ENCODE assay signal across 35 cellular contexts in the genomic region with DNA sequence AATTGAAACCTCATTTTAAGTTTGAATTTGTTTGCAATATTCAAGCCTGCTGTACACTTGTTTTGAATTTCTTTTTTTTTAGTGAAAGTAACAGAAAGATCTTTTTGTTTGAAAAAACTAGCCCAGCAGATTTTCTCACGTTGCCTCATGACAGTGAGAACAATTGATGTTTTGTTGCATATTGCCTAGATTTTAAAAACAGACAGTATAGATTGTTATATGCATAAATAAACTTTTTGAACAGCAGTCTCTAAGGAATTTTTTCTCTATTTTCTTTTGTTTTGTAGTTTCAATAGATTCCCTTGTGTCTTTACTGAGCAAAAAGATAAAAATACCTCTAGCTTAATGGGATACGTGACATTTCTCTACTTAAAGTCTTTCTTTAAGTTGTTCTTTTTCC. TPM values are rescaled to one million over a fixed set of nuclear protein-coding genes. Genes with fewer than 3 reads are reported as not detected.
"Had no signal": no experiment of that assay in that cellular context is flagged by ENCODE, and none has a peak within 500 bp of the region (broad histone marks: within the 10 kb centered on the region; RNA-seq: fewer than 3 reads in every experiment).

No MANE protein-coding gene starts in this region.

- ATAC-seq: activated CD8-positive, alpha-beta T cell treated with anti-CD3 and anti-CD28 coated beads for 36 hours; activated T-cell treated with anti-CD3 and anti-CD28 coated beads, Interleukin-2, amount 50 U/mL, for 72 hours; activated T-helper 17 cell treated with anti-CD3 and anti-CD28 coated beads, Interleukin-2, amount 50 U/mL, for 72 hours; K562; Right ventricle myocardium inferior had no signal

- DNase-seq: activated B cell treated with CpG ODN at 0.5 μM for 24 hours; activated CD4-positive, alpha-beta T cell treated with anti-CD3 and anti-CD28 coated beads for 4 hours; activated CD4-positive, CD25-positive, alpha-beta regulatory T cell treated with anti-CD3 and anti-CD28 coated beads, Interleukin-2, amount 50 U/mL, for 72 hours; activated CD8-positive, alpha-beta T cell treated with anti-CD3 and anti-CD28 coated beads for 36 hours; activated effector memory CD4-positive, alpha-beta T cell treated with anti-CD3 and anti-CD28 coated beads, Interleukin-2, amount 50 U/mL, for 16 hours; activated naive CD4-positive, alpha-beta T cell; activated naive CD4-positive, alpha-beta T cell treated with anti-CD3 and anti-CD28 coated beads, Interleukin-2, amount 50 U/mL, for 16 hours; activated naive CD8-positive, alpha-beta T cell treated with anti-CD3 and anti-CD28 coated beads for 36 hours; activated T-cell treated with anti-CD3 and anti-CD28 coated beads, Interleukin-2, amount 50 U/mL, for 1 hour; activated T-cell treated with anti-CD3 and anti-CD28 coated beads, Interleukin-2, amount 50 U/mL, for 72 hours; amygdala; NCI-H1092 treated with DMSO at 0.1 percent for 48 hours; NCI-H1417; NCI-H146; NCI-H187; NCI-H2029 treated with DMSO at 0.1 percent for 48 hours; NCI-H2107; NCI-H2171; NCI-H510A; NCI-H526; NCI-H748 treated with DMSO at 0.1 percent for 48 hours; PC-9; SIG-M5; SW 1271; T-helper 1 cell; T-helper 2 cell; T-helper 9 cell had no signal

RNA-seq across cellular contexts. Expression of a gene that starts 15.4 kb away (rescaled TPM):
- total RNA-seq: activated B cell treated with CpG ODN at 0.5 μM for 24 hours; activated CD8-positive, alpha-beta memory T cell treated with anti-CD3 and anti-CD28 coated beads for 36 hours; activated CD8-positive, alpha-beta T cell treated with anti-CD3 and anti-CD28 coated beads for 36 hours; activated naive CD8-positive, alpha-beta T cell treated with anti-CD3 and anti-CD28 coated beads for 36 hours; activated T-cell treated with anti-CD3 and anti-CD28 coated beads, Interleukin-2, amount 50 U/mL, for 72 hours; activated T-helper 17 cell treated with anti-CD3 and anti-CD28 coated beads, Interleukin-2, amount 50 U/mL, for 72 hours; ascending aorta; cardiac septum; K562; M059J; OCI-LY7; PC-9; Right ventricle myocardium inferior had no signal
- polyA plus RNA-seq: K562 had no signal

RNA-seq across cellular contexts. Expression of a gene that starts 33.2 kb away (rescaled TPM):
- total RNA-seq: activated B cell treated with CpG ODN at 0.5 μM for 24 hours; activated CD8-positive, alpha-beta memory T cell treated with anti-CD3 and anti-CD28 coated beads for 36 hours; activated CD8-positive, alpha-beta T cell treated with anti-CD3 and anti-CD28 coated beads for 36 hours; activated naive CD8-positive, alpha-beta T cell treated with anti-CD3 and anti-CD28 coated beads for 36 hours; activated T-cell treated with anti-CD3 and anti-CD28 coated beads, Interleukin-2, amount 50 U/mL, for 72 hours; activated T-helper 17 cell treated with anti-CD3 and anti-CD28 coated beads, Interleukin-2, amount 50 U/mL, for 72 hours; ascending aorta; cardiac septum; K562; M059J; OCI-LY7; PC-9; Right ventricle myocardium inferior had no signal
- polyA plus RNA-seq: K562 had no signal

RNA-seq across cellular contexts. Expression of a gene that starts 36.6 kb away (rescaled TPM):
- total RNA-seq: activated B cell treated with CpG ODN at 0.5 μM for 24 hours; activated CD8-positive, alpha-beta memory T cell treated with anti-CD3 and anti-CD28 coated beads for 36 hours; activated CD8-positive, alpha-beta T cell treated with anti-CD3 and anti-CD28 coated beads for 36 hours; activated naive CD8-positive, alpha-beta T cell treated with anti-CD3 and anti-CD28 coated beads for 36 hours; activated T-cell treated with anti-CD3 and anti-CD28 coated beads, Interleukin-2, amount 50 U/mL, for 72 hours; activated T-helper 17 cell treated with anti-CD3 and anti-CD28 coated beads, Interleukin-2, amount 50 U/mL, for 72 hours; ascending aorta; cardiac septum; K562; M059J; OCI-LY7; PC-9; Right ventricle myocardium inferior had no signal
- polyA plus RNA-seq: K562 had no signal

RNA-seq across cellular contexts. Expression of a gene that starts 49.6 kb away (rescaled TPM):
- total RNA-seq: activated B cell treated with CpG ODN at 0.5 μM for 24 hours; activated CD8-positive, alpha-beta memory T cell treated with anti-CD3 and anti-CD28 coated beads for 36 hours; activated CD8-positive, alpha-beta T cell treated with anti-CD3 and anti-CD28 coated beads for 36 hours; activated naive CD8-positive, alpha-beta T cell treated with anti-CD3 and anti-CD28 coated beads for 36 hours; activated T-cell treated with anti-CD3 and anti-CD28 coated beads, Interleukin-2, amount 50 U/mL, for 72 hours; activated T-helper 17 cell treated with anti-CD3 and anti-CD28 coated beads, Interleukin-2, amount 50 U/mL, for 72 hours; ascending aorta; cardiac septum; K562; M059J; OCI-LY7; PC-9; Right ventricle myocardium inferior had no signal
- polyA plus RNA-seq: K562 had no signal
